ENCODE assay signal across 8 cellular contexts in the genomic region with DNA sequence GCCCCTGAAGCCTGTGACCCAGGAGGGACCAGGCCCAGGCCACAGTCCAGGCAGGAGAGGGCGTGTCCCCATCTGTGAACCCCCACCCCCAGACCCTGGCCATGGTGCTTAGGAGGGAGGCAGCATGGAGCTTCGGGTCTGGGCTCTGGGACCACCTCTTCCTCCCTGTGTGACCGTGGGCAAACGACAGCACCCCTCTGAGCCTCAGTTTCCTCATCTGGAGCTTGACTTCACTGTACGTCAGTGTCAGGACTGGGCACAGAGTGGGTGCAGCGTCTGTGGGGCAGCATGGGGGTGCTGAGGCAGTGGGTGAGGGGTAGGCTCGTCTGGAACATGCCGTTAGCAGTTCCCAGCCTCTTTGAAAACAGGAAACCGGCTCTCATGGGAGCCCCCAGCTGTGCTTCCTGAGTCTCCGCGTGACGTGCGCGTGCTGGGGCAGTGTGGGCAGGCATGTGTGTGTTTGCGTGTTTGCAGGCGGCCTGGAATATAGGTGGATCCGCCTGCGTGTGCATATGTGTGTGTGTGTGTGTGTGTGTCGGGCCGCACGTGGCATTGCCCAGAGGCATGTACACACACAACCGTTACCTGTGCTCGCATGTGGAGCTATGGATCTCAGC. TPM values are rescaled to one million over a fixed set of nuclear protein-coding genes. Genes with fewer than 3 reads are reported as not detected.
DNase-seq lines count a peak whose midpoint lies in the region; ATAC-seq and TF ChIP-seq lines count a peak whose summit lies in the region.

No MANE protein-coding gene starts in this region.

- H3K27me3 Mint-ChIP-seq in activated T-cell treated with anti-CD3 and anti-CD28 coated beads, Interleukin-2, amount 50 U/mL, for 24 hours = no peaks in the 10 kb centered on the region

- peaks cover 48% of the 10 kb centered on the region for H3K4me1 Mint-ChIP-seq in activated T-cell treated with anti-CD3 and anti-CD28 coated beads, Interleukin-2, amount 50 U/mL, for 24 hours (ENCODE audit: low read depth)

- no peak overlapping the region for H3K4me3 ChIP-seq in A673 (ENCODE audit: low read depth, low read length, poor library complexity, severe bottlenecking)
- H3K4me3 ChIP-seq in gastroesophageal sphincter = no peak overlapping the region
- no peak overlapping the region for H3K4me3 ChIP-seq in skeletal muscle satellite cell (ENCODE audit: low read length)

- no TSS peak for BruUV-seq in A673 (replicated peaks; lab: Mats Ljungman, UMichigan)

- H3K9me3 Mint-ChIP-seq in activated T-cell treated with anti-CD3 and anti-CD28 coated beads, Interleukin-2, amount 50 U/mL, for 24 hours = peaks cover 3% of the 10 kb centered on the region

- WGBS in gastroesophageal sphincter (ENCODE audit: low coverage in 1 of 2), 2 donors = no CpG with 5 or more reads among the region's 23 CpGs

- POLR2A ChIA-PET in A673 (lab: Charles Lee; ENCODE audit: low non-redundant PET) = no interaction called here

- intact Hi-C loops in A673 (cut with micrococcal nuclease; ENCODE audit: unreplicated experiment) = no loop called here

- ATAC-seq in gastroesophageal sphincter (peak; percentile 60), GM21528 (IDR thresholded peaks at IDR 0.05; ENCODE audit: low FRiP score, unreplicated experiment) (no peak)

- peak overlapping the region; percentile 35 for H3K4me2 ChIP-seq in skeletal muscle satellite cell (ENCODE audit: low read length)

- H3K4me1 ChIP-seq in A673 (ENCODE audit: insufficient read depth, low read length, poor library complexity, severe bottlenecking) = peaks cover 37% of the 10 kb centered on the region
- H3K4me1 ChIP-seq in gastroesophageal sphincter = peaks cover 0 to 59% (median 28%) of the 10 kb centered on the region in 3 donors
- H3K4me1 ChIP-seq in skeletal muscle satellite cell (ENCODE audit: control insufficient read depth, insufficient read depth, low read length) = peaks cover 46% of the 10 kb centered on the region

- H3K36me3 ChIP-seq in A673 (ENCODE audit: insufficient read depth, low read length, poor library complexity, severe bottlenecking) (no peaks in the 10 kb centered on the region), KOPT-K1 (ENCODE audit: insufficient read depth, low read length) (no peaks in the 10 kb centered on the region), gastroesophageal sphincter (no peaks in the 10 kb centered on the region), skeletal muscle satellite cell (ENCODE audit: insufficient read depth, low read length) (no peaks in the 10 kb centered on the region)

- no peaks in the 10 kb centered on the region for H3K36me3 Mint-ChIP-seq in activated T-cell treated with anti-CD3 and anti-CD28 coated beads, Interleukin-2, amount 50 U/mL, for 24 hours (ENCODE audit: low read depth)

- TF ChIP-seq CTCF in A673 (conservative IDR thresholded peaks at IDR 0.05; ENCODE audit: low read depth, low read length) = no peak
- no peak for TF ChIP-seq CTCF in gastroesophageal sphincter (IDR thresholded peaks at IDR 0.05)

- DNase-seq in A673 (ENCODE audit: low spot score) (peak; percentile 95), cerebellum (ENCODE audit: low spot score) (no peak), COR-L47 (lab: John Stamatoyannopoulos, UW) (no peak)
- DNase-seq in activated T-cell treated with anti-CD3 and anti-CD28 coated beads, Interleukin-2, amount 50 U/mL, for 24 hours = peak; percentile 78

- CTCF ChIA-PET in A673 (lab: Charles Lee) = no interaction called here

- peak overlapping the region; percentile 94 for H3K27ac Mint-ChIP-seq in activated T-cell treated with anti-CD3 and anti-CD28 coated beads, Interleukin-2, amount 50 U/mL, for 24 hours

- H3K27ac ChIP-seq in A673 (ENCODE audit: low read depth, low read length, poor library complexity, severe bottlenecking) = peak overlapping the region; percentile 83
- peak overlapping the region; percentile 92 for H3K27ac ChIP-seq in KOPT-K1 (ENCODE audit: low read depth, low read length, poor library complexity, severe bottlenecking)
- peak overlapping the region; percentile 29 to 83 (median 80) for H3K27ac ChIP-seq in gastroesophageal sphincter

- peak overlapping the region; percentile 50 for H3K4me3 Mint-ChIP-seq in activated T-cell treated with anti-CD3 and anti-CD28 coated beads, Interleukin-2, amount 50 U/mL, for 24 hours

- TF ChIP-seq EP300 in gastroesophageal sphincter (IDR thresholded peaks at IDR 0.05) = no peak

- peak overlapping the region; percentile 9 for H3K9ac ChIP-seq in skeletal muscle satellite cell (ENCODE audit: low read depth, low read length)

- H3K9me3 ChIP-seq in A673 (ENCODE audit: low read depth, low read length, poor library complexity, severe bottlenecking) = no peaks in the 10 kb centered on the region
- no peaks in the 10 kb centered on the region for H3K9me3 ChIP-seq in KOPT-K1 (ENCODE audit: insufficient read depth, low read length, poor library complexity, severe bottlenecking)
- H3K9me3 ChIP-seq in gastroesophageal sphincter = no peaks in the 10 kb centered on the region
- no peaks in the 10 kb centered on the region for H3K9me3 ChIP-seq in skeletal muscle satellite cell (replicated peaks; ENCODE audit: low read length)

- H3K27me3 ChIP-seq in A673 (replicated peaks; ENCODE audit: insufficient read depth, low read depth, low read length, poor library complexity) = no peaks in the 10 kb centered on the region
- H3K27me3 ChIP-seq in gastroesophageal sphincter = no peaks in the 10 kb centered on the region
- no peaks in the 10 kb centered on the region for H3K27me3 ChIP-seq in skeletal muscle satellite cell (ENCODE audit: control insufficient read depth, insufficient read depth, low read length)

- no peak for TF ChIP-seq POLR2A in gastroesophageal sphincter (IDR thresholded peaks at IDR 0.05)

RNA-seq across cellular contexts. Expression of a gene that starts 15.7 kb away (rescaled TPM):
- 11.7 and 13.3 TPM in 2 replicates for total RNA-seq in A673 (2021)
- 10 to 100 TPM; 31.9 to 64.6 (median 47.5) TPM for total RNA-seq in gastroesophageal sphincter
- 12.7 and 15.2 TPM in 2 replicates for total RNA-seq in skeletal muscle satellite cell (2012; rRNA removed)
- total RNA-seq in cerebellum = 5.6 TPM

RNA-seq across cellular contexts. Expression of a gene that starts 56.8 kb away (rescaled TPM):
- 63.5 and 81.2 TPM in 2 replicates for total RNA-seq in A673 (2021)
- under 1 TPM in 2 of 4 donors, not detected in 2; 0.20 to 0.89 TPM for total RNA-seq in gastroesophageal sphincter
- 0.44 TPM in 1 of 2 replicates, not detected in the other for total RNA-seq in skeletal muscle satellite cell (2012; rRNA removed)
- total RNA-seq in cerebellum = 10.9 TPM

Comparison
In these comparisons a context has a peak if more than half of its experiments do, and no peak if none do; other contexts are left out.
1. DNase-seq: peak in A673 (single experiment) and activated T-cell treated with anti-CD3 and anti-CD28 coated beads, Interleukin-2, amount 50 U/mL, for 24 hours (single experiment); none in cerebellum (single experiment) and COR-L47 (single experiment).
2. Peak in every context shown above with its lines, with median percentiles within 50 percentile points of each other: H3K27ac ChIP-seq.